ENCODE assay signal across 10 cellular contexts in the genomic region with DNA sequence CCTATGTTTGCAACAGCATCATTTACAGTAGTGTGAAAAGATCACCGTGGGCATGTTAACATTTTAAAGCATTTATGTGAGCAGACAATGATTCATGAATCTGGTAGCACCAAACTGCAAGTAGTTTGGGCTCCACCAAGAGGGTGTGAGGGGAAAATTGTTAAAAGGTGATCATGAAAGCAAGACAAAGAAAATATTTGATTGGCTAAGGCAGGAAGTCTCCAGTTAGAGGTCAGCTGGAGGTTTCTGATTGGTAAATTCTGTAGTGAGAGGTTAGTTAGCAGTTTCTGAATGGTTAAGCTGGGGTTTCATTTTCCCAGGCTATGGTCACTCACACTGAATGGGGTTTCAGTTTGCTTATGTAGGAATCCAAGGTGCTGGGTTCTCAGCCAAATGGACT. TPM values are rescaled to one million over a fixed set of nuclear protein-coding genes. Genes with fewer than 3 reads are reported as not detected.
DNase-seq lines count a peak whose midpoint lies in the region; ATAC-seq and TF ChIP-seq lines count a peak whose summit lies in the region.
"Had no signal": no experiment of that assay in that cellular context is flagged by ENCODE, and none has a peak within 500 bp of the region (broad histone marks: within the 10 kb centered on the region; RNA-seq: fewer than 3 reads in every experiment).

No MANE protein-coding gene starts in this region.

- TF ChIP-seq CTCF in esophagus muscularis mucosa (IDR thresholded peaks at IDR 0.05): no peak

- H3K27ac ChIP-seq in esophagus muscularis mucosa (replicated peaks in 1 of 4): no peak overlapping the region

- no peaks in the 10 kb centered on the region for H3K4me1 ChIP-seq in esophagus muscularis mucosa

- WGBS in esophagus muscularis mucosa: 75% methylated on average over 1 of the region's 1 CpG

- TF ChIP-seq EP300 in esophagus muscularis mucosa (IDR thresholded peaks at IDR 0.05): no peak

- no peak overlapping the region for H3K4me3 ChIP-seq in esophagus muscularis mucosa

- peaks cover 0 to 45% (median 0%) of the 10 kb centered on the region in 4 donors for H3K27me3 ChIP-seq in esophagus muscularis mucosa

- H3K36me3 ChIP-seq in esophagus muscularis mucosa: no peaks in the 10 kb centered on the region

- peak; percentile 88 for ATAC-seq in GM18499 (IDR thresholded peaks at IDR 0.05; ENCODE audit: insufficient read depth, unreplicated experiment)
- peak; percentile 95 for ATAC-seq in GM19455 (IDR thresholded peaks at IDR 0.05; ENCODE audit: unreplicated experiment)
- ATAC-seq in HG03060 (IDR thresholded peaks at IDR 0.05; ENCODE audit: low read depth, unreplicated experiment): peak; percentile 94
- ATAC-seq in HG03039 (IDR thresholded peaks at IDR 0.05; ENCODE audit: unreplicated experiment): no peak
- ATAC-seq: T-helper 17 cell had no signal

- DNase-seq in RPMI7951 (ENCODE audit: low read depth): peak; percentile 22
- no peak for DNase-seq in esophagus muscularis mucosa (ENCODE audit: extremely low spot score)
- DNase-seq in iPS-NIHi11 (ENCODE audit: low spot score): no peak
- no peak for DNase-seq in kidney glomerular epithelial cell (lab: John Stamatoyannopoulos, UW)
- DNase-seq: T-helper 17 cell had no signal

- no peaks in the 10 kb centered on the region for H3K9me3 ChIP-seq in esophagus muscularis mucosa

- no peak for TF ChIP-seq POLR2A in esophagus muscularis mucosa (IDR thresholded peaks at IDR 0.05; ENCODE audit: low read depth)

- intact Hi-C loops in esophagus muscularis mucosa (cut with DNase I): no loop called here

RNA-seq across cellular contexts. Expression of a gene that starts 13.5 kb away (rescaled TPM):
- total RNA-seq in RPMI7951 (2014; rRNA removed; shearing (Covaris generic)): not detected in 2 replicates
- total RNA-seq in esophagus muscularis mucosa: under 1 TPM in 2 of 4 donors, not detected in 2; 0.06 TPM
- total RNA-seq: myocyte, T-helper 17 cell had no signal

RNA-seq across cellular contexts. Expression of a gene that starts 20.9 kb away (rescaled TPM):
- 103 and 112 TPM in 2 replicates for total RNA-seq in RPMI7951 (2014; rRNA removed; shearing (Covaris generic))
- 10 to 100 TPM; 11.2 to 18.1 (median 15.3) TPM for total RNA-seq in esophagus muscularis mucosa
